ENCODE assay signal across 8 cellular contexts in the genomic region with DNA sequence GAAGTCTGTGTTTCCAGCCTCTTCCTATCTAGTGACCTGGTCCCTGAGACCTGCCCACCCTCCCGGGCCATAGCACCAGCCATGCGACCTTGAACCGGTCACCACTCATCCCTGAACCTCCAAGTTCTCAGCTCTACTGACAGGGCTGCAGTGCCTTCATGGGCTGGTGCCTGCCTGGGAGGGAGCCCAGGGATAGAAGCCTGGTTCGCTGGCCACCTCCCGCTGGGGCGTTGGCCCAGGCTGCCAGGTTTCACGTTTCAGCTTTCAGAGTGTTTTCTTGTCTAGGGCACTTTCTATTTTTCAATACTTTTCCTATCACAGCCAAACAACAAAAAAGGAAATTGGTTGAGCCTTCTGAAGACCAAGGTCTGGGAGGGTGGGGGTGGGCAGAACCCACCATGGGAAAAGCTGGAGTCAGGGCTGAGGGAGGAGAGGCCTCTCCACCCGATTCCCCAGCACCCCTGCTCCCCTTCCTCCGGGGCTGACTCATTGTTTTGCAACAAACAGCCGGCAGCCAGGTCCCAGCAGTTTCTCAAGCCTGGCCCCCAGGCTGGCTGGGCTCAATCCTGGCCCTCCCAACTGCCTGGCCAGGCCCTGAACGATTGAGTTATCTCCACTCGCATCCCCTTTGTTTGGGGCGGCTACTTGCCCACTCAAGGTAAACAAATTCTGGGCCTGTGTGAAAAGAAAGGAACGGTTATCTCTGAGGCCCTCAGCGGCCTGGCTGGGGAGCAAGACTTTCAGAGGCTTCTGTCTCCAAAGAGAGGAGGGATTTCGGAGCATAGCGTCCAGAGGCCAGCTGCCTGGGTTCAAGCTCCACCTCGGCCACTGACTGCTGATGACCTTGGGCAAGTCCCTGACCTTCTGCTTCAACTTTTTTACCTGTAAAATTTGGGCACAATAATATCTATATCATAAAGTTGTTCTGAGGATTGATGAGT. TPM values are rescaled to one million over a fixed set of nuclear protein-coding genes. Genes with fewer than 3 reads are reported as not detected.
DNase-seq lines count a peak whose midpoint lies in the region; ATAC-seq and TF ChIP-seq lines count a peak whose summit lies in the region.

No MANE protein-coding gene starts in this region.

- DNase-seq in NCI-H1694 treated with DMSO at 0.1 percent for 48 hours (lab: John Stamatoyannopoulos, UW) (peak; percentile 27), NCI-H1694 (lab: John Stamatoyannopoulos, UW) (no peak), NCI-H345 (lab: John Stamatoyannopoulos, UW) (peak; percentile 77), left cardiac atrium (peak; percentile 84), progenitor cell of endocrine pancreas (ENCODE audit: low spot score, unreplicated experiment) (no peak)
- no peak for DNase-seq in activated naive CD8-positive, alpha-beta T cell treated with anti-CD3 and anti-CD28 coated beads, Interleukin-2, amount 50 U/mL, for 24 hours

- no peaks in the 10 kb centered on the region for H3K9me3 Mint-ChIP-seq in activated naive CD8-positive, alpha-beta T cell treated with anti-CD3 and anti-CD28 coated beads, Interleukin-2, amount 50 U/mL, for 24 hours
- H3K9me3 Mint-ChIP-seq in progenitor cell of endocrine pancreas (ENCODE audit: low read depth), result no peaks in the 10 kb centered on the region

- no peak for ATAC-seq in activated naive CD8-positive, alpha-beta T cell treated with anti-CD3 and anti-CD28 coated beads, Interleukin-2, amount 50 U/mL, for 24 hours
- ATAC-seq in left cardiac atrium (peak; percentile 87 to 92), GM19035 (IDR thresholded peaks at IDR 0.05; ENCODE audit: unreplicated experiment) (no peak), HG03045 (IDR thresholded peaks at IDR 0.05; ENCODE audit: unreplicated experiment) (no peak)

- TF ChIP-seq CTCF in progenitor cell of endocrine pancreas (IDR thresholded peaks at IDR 0.05; ENCODE audit: unreplicated experiment), result no peak

- H3K27ac Mint-ChIP-seq in activated naive CD8-positive, alpha-beta T cell treated with anti-CD3 and anti-CD28 coated beads, Interleukin-2, amount 50 U/mL, for 24 hours, result peak overlapping the region; percentile 60
- peak overlapping the region; percentile 98 for H3K27ac Mint-ChIP-seq in progenitor cell of endocrine pancreas

- H3K36me3 Mint-ChIP-seq in activated naive CD8-positive, alpha-beta T cell treated with anti-CD3 and anti-CD28 coated beads, Interleukin-2, amount 50 U/mL, for 24 hours (ENCODE audit: low read depth), result no peaks in the 10 kb centered on the region
- no peaks in the 10 kb centered on the region for H3K36me3 Mint-ChIP-seq in progenitor cell of endocrine pancreas (ENCODE audit: insufficient read depth)

- peaks cover 67% of the 10 kb centered on the region for H3K4me1 Mint-ChIP-seq in activated naive CD8-positive, alpha-beta T cell treated with anti-CD3 and anti-CD28 coated beads, Interleukin-2, amount 50 U/mL, for 24 hours
- H3K4me1 Mint-ChIP-seq in progenitor cell of endocrine pancreas (ENCODE audit: low read depth), result peaks cover 55% of the 10 kb centered on the region

- H3K27me3 Mint-ChIP-seq in activated naive CD8-positive, alpha-beta T cell treated with anti-CD3 and anti-CD28 coated beads, Interleukin-2, amount 50 U/mL, for 24 hours, result no peaks in the 10 kb centered on the region
- H3K27me3 Mint-ChIP-seq in progenitor cell of endocrine pancreas, result no peaks in the 10 kb centered on the region

- no peak overlapping the region for H3K4me3 Mint-ChIP-seq in activated naive CD8-positive, alpha-beta T cell treated with anti-CD3 and anti-CD28 coated beads, Interleukin-2, amount 50 U/mL, for 24 hours
- H3K4me3 Mint-ChIP-seq in progenitor cell of endocrine pancreas (ENCODE audit: low read depth), result peak overlapping the region; percentile 37

- intact Hi-C loops in left cardiac atrium (cut with DNase I), result loop anchor here in 1 of 2 donors (5.0 kb wide), 1 partner anchor 38 kb away; no protein-coding TSS in a partner anchor

RNA-seq across cellular contexts. Expression of a gene that starts 47.5 kb away (rescaled TPM):
- total RNA-seq in left cardiac atrium, result 10 to 100 TPM; 64.0 to 82.1 TPM
- 213 and 222 TPM in 2 replicates for total RNA-seq in progenitor cell of endocrine pancreas

Comparison
In these comparisons a context has a peak if more than half of its experiments do, and no peak if none do; other contexts are left out.
1. DNase-seq: peak in NCI-H1694 treated with DMSO at 0.1 percent for 48 hours (single experiment), NCI-H345 (single experiment) and left cardiac atrium (single experiment); none in NCI-H1694 (single experiment), activated naive CD8-positive, alpha-beta T cell treated with anti-CD3 and anti-CD28 coated beads, Interleukin-2, amount 50 U/mL, for 24 hours (single experiment) and progenitor cell of endocrine pancreas (single experiment).
2. ATAC-seq: peak in left cardiac atrium (2 of 2); none in activated naive CD8-positive, alpha-beta T cell treated with anti-CD3 and anti-CD28 coated beads, Interleukin-2, amount 50 U/mL, for 24 hours (single experiment), GM19035 (single experiment) and HG03045 (single experiment).